ENCODE assay signal across 11 cellular contexts in the genomic region with DNA sequence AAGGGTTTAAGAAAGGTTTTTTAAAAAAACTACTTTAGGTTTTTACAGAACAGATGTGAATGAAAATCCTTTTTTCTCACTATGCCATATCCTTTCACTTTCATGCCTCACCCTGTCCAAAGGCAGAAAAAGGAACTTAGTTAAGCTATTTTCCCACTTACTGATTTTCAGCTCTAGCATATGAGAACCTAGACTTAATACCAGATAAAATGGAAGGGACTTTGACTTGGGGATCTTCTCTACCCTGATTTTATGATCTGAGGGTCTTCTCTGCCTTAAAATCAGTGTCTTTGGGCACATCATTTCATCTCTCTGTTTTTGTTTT. TPM values are rescaled to one million over a fixed set of nuclear protein-coding genes. Genes with fewer than 3 reads are reported as not detected.
DNase-seq lines count a peak whose midpoint lies in the region; ATAC-seq, FAIRE-seq and TF ChIP-seq lines count a peak whose summit lies in the region.
"Had no signal": no experiment of that assay in that cellular context is flagged by ENCODE, and none has a peak within 500 bp of the region (broad histone marks: within the 10 kb centered on the region; RNA-seq: fewer than 3 reads in every experiment).

No MANE protein-coding gene starts in this region.

- intact Hi-C loops in sigmoid colon (cut with DNase I) = loop anchor here (5.0 kb wide), 1 partner anchor 44 kb away; the partner anchor contains the start of gene FNIP2

- H3K27ac ChIP-seq in gastroesophageal sphincter = peak overlapping the region; percentile 77 to 89 (median 85)
- H3K27ac ChIP-seq in sigmoid colon = peak overlapping the region; percentile 73 to 86 (median 83)
- H3K27ac ChIP-seq in Karpas-422 (ENCODE audit: low read length) = no peak overlapping the region

- H3K27me3 ChIP-seq in gastroesophageal sphincter (no peaks in the 10 kb centered on the region), sigmoid colon (no peaks in the 10 kb centered on the region), Karpas-422 (ENCODE audit: low read length) (no peaks in the 10 kb centered on the region)

- ATAC-seq in GM21447 (IDR thresholded peaks at IDR 0.05; ENCODE audit: unreplicated experiment) (peak; percentile 9), gastroesophageal sphincter (no peak)

- H3K4me3 ChIP-seq in gastroesophageal sphincter (no peak overlapping the region), sigmoid colon (no peak overlapping the region), Karpas-422 (ENCODE audit: low read length) (no peak overlapping the region)
- H3K4me3 ChIP-seq: K562, lung had no signal

- no peak overlapping the region for H2AFZ ChIP-seq in Karpas-422 (ENCODE audit: low read length)

- no peaks in the 10 kb centered on the region for H3K79me2 ChIP-seq in Karpas-422 (ENCODE audit: low read length)

- H3K9ac ChIP-seq in Karpas-422 (ENCODE audit: low read length) = no peak overlapping the region

- TF ChIP-seq POLR2A in gastroesophageal sphincter (IDR thresholded peaks at IDR 0.05) (no peak), sigmoid colon (IDR thresholded peaks at IDR 0.05) (no peak)

- no peak overlapping the region for H3K4me2 ChIP-seq in Karpas-422 (ENCODE audit: low read depth, low read length, poor library complexity, severe bottlenecking)

- DNase-seq in OCI-M1 (lab: John Stamatoyannopoulos, UW) (peak; percentile 65), sigmoid colon (no peak), NK-92 (lab: John Stamatoyannopoulos, UW; ENCODE audit: unreplicated experiment) (no peak), urothelium cell line (ENCODE audit: low spot score) (no peak), Karpas-422 (no peak)
- no peak for DNase-seq in stimulated activated CD4-positive, alpha-beta T cell treated with anti-CD3 and anti-CD28 coated beads, Interleukin-2, amount 100 ng/mL, for 24 hours
- DNase-seq: NCI-H526 had no signal

- TF ChIP-seq CTCF in gastroesophageal sphincter (IDR thresholded peaks at IDR 0.05) (no peak), sigmoid colon (IDR thresholded peaks at IDR 0.05) (no peak)

- H3K9me2 ChIP-seq in Karpas-422 (replicated peaks; ENCODE audit: insufficient read depth, low read length) = no peaks in the 10 kb centered on the region

- H3K4me1 ChIP-seq in gastroesophageal sphincter (peaks cover 29 to 82% (median 33%) of the 10 kb centered on the region in 3 donors), sigmoid colon (peaks cover 0 to 76% (median 61%) of the 10 kb centered on the region in 4 donors), Karpas-422 (ENCODE audit: low read length) (peaks cover 16% of the 10 kb centered on the region)

- no peak for FAIRE-seq in urothelium cell line (lab: Jason Lieb, UNC)

- H3K36me3 ChIP-seq in gastroesophageal sphincter (no peaks in the 10 kb centered on the region), sigmoid colon (no peaks in the 10 kb centered on the region), Karpas-422 (ENCODE audit: insufficient read depth, low read length) (no peaks in the 10 kb centered on the region)

- H3K9me3 ChIP-seq in gastroesophageal sphincter = no peaks in the 10 kb centered on the region
- no peaks in the 10 kb centered on the region for H3K9me3 ChIP-seq in sigmoid colon
- no peaks in the 10 kb centered on the region for H3K9me3 ChIP-seq in Karpas-422 (ENCODE audit: low read length)

- TF ChIP-seq EP300 in gastroesophageal sphincter (IDR thresholded peaks at IDR 0.05) = no peak
- TF ChIP-seq EP300 in sigmoid colon (IDR thresholded peaks at IDR 0.05) = no peak

- no peaks in the 10 kb centered on the region for H4K20me1 ChIP-seq in Karpas-422 (ENCODE audit: insufficient read depth, low read depth, low read length)

RNA-seq across cellular contexts. Expression of gene FNIP2, which starts 42.4 kb away (rescaled TPM):
- total RNA-seq in gastroesophageal sphincter (100 to 1,000 TPM in 1 of 4 donors, 10 to 100 TPM in 3; 53.0 to 135 (median 70.5) TPM), sigmoid colon (10 to 100 TPM; 35.2 to 38.9 (median 36.5) TPM)
- polyA plus RNA-seq in sigmoid colon = 10 to 100 TPM; 14.4 to 22.7 (median 17.8) TPM
- 0.04 and 0.56 TPM in 2 replicates for total RNA-seq in Karpas-422 (2014; rRNA removed; shearing (Covaris generic); ENCODE audit: low replicate concordance)

Comparison
In these comparisons a context has a peak if more than half of its experiments do, and no peak if none do; other contexts are left out.
1. RNA of gene FNIP2, which starts 42.4 kb away (total RNA-seq): 53.0 to 135 TPM in gastroesophageal sphincter and 35.2 to 38.9 TPM in sigmoid colon; 0.04 to 0.56 TPM in Karpas-422; every median in the first group is over 10 times any median in the second.